In the genomic region with DNA sequence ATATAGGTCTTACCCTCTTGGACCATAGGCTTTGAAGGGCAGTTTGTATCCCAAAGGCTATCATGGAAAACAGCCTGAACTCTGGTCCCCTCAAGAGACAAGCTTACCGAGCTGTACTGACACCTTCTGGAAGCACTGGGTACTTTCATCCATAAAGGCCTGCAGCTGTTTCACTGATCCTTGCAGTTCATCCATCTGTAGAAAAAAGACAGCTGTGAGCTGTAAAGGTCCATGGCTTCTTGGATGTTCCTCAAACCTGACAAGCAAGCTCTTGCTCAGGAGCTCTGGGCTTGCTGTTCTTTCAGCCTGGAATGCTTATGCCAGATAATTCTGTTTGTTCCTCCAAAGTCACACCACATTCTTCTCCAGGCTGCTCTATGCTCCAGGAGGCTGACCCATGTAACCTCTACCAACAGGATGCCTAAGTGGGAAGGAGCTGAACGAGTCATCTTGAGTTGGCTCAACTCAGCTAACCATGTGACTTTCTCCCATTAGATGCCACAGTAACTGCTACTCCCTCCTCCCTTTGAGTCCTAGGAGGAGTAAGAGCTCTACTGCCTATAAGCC, we compare ENCODE assay signal across 8 cellular contexts. TPM values are rescaled to one million over a fixed set of nuclear protein-coding genes. Genes with fewer than 3 reads are reported as not detected.
DNase-seq lines count a peak whose midpoint lies in the region; ATAC-seq and TF ChIP-seq lines count a peak whose summit lies in the region.

No MANE protein-coding gene starts in this region.

- peak overlapping the region; percentile 43 for H3K27ac ChIP-seq in osteoblast (ENCODE audit: low read depth, low read length)

- H3K36me3 ChIP-seq in osteoblast (ENCODE audit: insufficient read depth, low read length) = peaks cover 40% of the 10 kb centered on the region

- intact Hi-C loops in activated naive CD4-positive, alpha-beta T cell treated with anti-CD3 and anti-CD28 coated beads for 36 hours (cut with micrococcal nuclease) = loop anchor here (1.0 kb wide), 2 partner anchors 37 to 142 kb away; no protein-coding TSS in a partner anchor

- no peak overlapping the region for H3K4me2 ChIP-seq in osteoblast (ENCODE audit: insufficient read depth, low read length)

- H3K4me3 Mint-ChIP-seq in activated naive CD4-positive, alpha-beta T cell treated with anti-CD3 and anti-CD28 coated beads for 36 hours = no peak overlapping the region

- ATAC-seq in HG03196 (IDR thresholded peaks at IDR 0.05; ENCODE audit: unreplicated experiment) (no peak), GM21529 (IDR thresholded peaks at IDR 0.05; ENCODE audit: unreplicated experiment) (no peak)

- TF ChIP-seq CTCF in osteoblast (IDR thresholded peaks at IDR 0.05; ENCODE audit: extremely low read depth, low read depth, low read length) = peak; percentile 83

- H3K27ac Mint-ChIP-seq in activated naive CD4-positive, alpha-beta T cell treated with anti-CD3 and anti-CD28 coated beads for 36 hours = no peak overlapping the region

- H3K9me3 Mint-ChIP-seq in activated naive CD4-positive, alpha-beta T cell treated with anti-CD3 and anti-CD28 coated beads for 36 hours = no peaks in the 10 kb centered on the region

- H3K27me3 ChIP-seq in osteoblast (ENCODE audit: insufficient read depth, low read length) = no peaks in the 10 kb centered on the region

- CTCF ChIA-PET in activated naive CD4-positive, alpha-beta T cell treated with anti-CD3 and anti-CD28 coated beads for 36 hours (lab: Charles Lee) = interaction anchor here (0.6 to 3.0 kb wide), 23 partner anchors 8 to 195 kb away, joined by 3 to 14 read pairs (median 4); partner anchors contain the start of genes DSN1 and NDRG3

- no peak overlapping the region for H3K4me3 ChIP-seq in osteoblast (ENCODE audit: insufficient read depth, low read length)

- H4K20me1 ChIP-seq in osteoblast (ENCODE audit: insufficient read depth, low read length) = no peaks in the 10 kb centered on the region

- H3K4me1 Mint-ChIP-seq in activated naive CD4-positive, alpha-beta T cell treated with anti-CD3 and anti-CD28 coated beads for 36 hours (ENCODE audit: low read depth) = peaks cover 6% of the 10 kb centered on the region

- H3K79me2 ChIP-seq in osteoblast (ENCODE audit: insufficient read depth, low read length) = no peaks in the 10 kb centered on the region

- H3K9me3 ChIP-seq in osteoblast (ENCODE audit: low read depth, low read length) = no peaks in the 10 kb centered on the region

- H3K27me3 Mint-ChIP-seq in activated naive CD4-positive, alpha-beta T cell treated with anti-CD3 and anti-CD28 coated beads for 36 hours (ENCODE audit: low read depth) = no peaks in the 10 kb centered on the region

- H2AFZ ChIP-seq in osteoblast (ENCODE audit: low read length) = peak overlapping the region; percentile 37

- DNase-seq in D341Med (ENCODE audit: low spot score) (peak; percentile 76), HuH-7 (ENCODE audit: low spot score) (peak; percentile 76), OCI-M1 (lab: John Stamatoyannopoulos, UW) (peak; percentile 75), germinal center (ENCODE audit: low spot score) (peak; percentile 64), osteoblast (ENCODE audit: insufficient read length, low spot score, missing footprints) (peak; percentile 86)
- DNase-seq in activated naive CD4-positive, alpha-beta T cell treated with anti-CD3 and anti-CD28 coated beads for 36 hours = peak; percentile 52

- H3K36me3 Mint-ChIP-seq in activated naive CD4-positive, alpha-beta T cell treated with anti-CD3 and anti-CD28 coated beads for 36 hours (ENCODE audit: low read depth) = peaks cover 25% of the 10 kb centered on the region

- H3K4me1 ChIP-seq in osteoblast (ENCODE audit: insufficient read depth, low read length) = peaks cover 9% of the 10 kb centered on the region

RNA-seq across cellular contexts. Expression of gene NDRG3, which starts 8.8 kb away (rescaled TPM):
- 10 to 100 TPM; 26.1 to 28.2 TPM for total RNA-seq in activated naive CD4-positive, alpha-beta T cell treated with anti-CD3 and anti-CD28 coated beads for 36 hours
- total RNA-seq in osteoblast = 26.4 and 31.2 TPM in 2 replicates

RNA-seq across cellular contexts. Expression of gene DSN1, which starts 18.8 kb away (rescaled TPM):
- total RNA-seq in activated naive CD4-positive, alpha-beta T cell treated with anti-CD3 and anti-CD28 coated beads for 36 hours = 10 to 100 TPM; 23.0 to 24.7 TPM
- total RNA-seq in osteoblast = 8.0 and 9.7 TPM in 2 replicates
